In the genomic region with DNA sequence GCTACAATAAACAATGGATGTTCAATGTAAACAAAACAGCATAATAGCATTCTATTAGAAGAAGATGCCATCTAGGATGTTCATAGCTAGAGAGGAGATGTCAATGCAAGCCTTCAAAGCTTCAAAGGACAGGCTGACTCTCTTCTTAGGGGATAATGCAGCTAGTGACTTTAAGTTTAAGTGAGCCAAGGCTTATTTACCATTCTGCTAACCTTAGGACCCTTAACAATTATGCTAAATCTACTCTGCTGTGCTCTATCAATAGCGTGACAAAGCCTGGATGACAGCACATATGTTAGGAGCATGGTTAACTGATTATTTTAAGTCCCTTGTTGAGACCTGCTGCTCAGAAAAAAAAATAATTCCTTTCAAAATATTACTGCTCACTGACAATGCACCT, we compare ENCODE assay signal across 9 cellular contexts.
"Had no signal": no experiment of that assay in that cellular context is flagged by ENCODE, and none has a peak within 500 bp of the region (broad histone marks: within the 10 kb centered on the region; RNA-seq: fewer than 3 reads in every experiment).

No MANE protein-coding gene starts in this region.

- FAIRE-seq: H54, HTR-8/SVneo, K562 had no signal

- DNase-seq: GM23248, GOT3, H9, HCEC 1CT, IMR-90, KG1 had no signal

- H3K27ac Mint-ChIP-seq: H9 had no signal

- H3K9ac ChIP-seq: GM23248 had no signal

- H3K4me1 Mint-ChIP-seq: H9 had no signal

- H3K4me3 ChIP-seq: GM23248, K562 had no signal

- H2AFZ ChIP-seq: GM23248 had no signal

- ATAC-seq: K562 had no signal

- H3K4me3 Mint-ChIP-seq: H9 had no signal

- H3K27ac ChIP-seq: GM23248 had no signal
